ENCODE assay signal across 35 cellular contexts in genomic region chr11:5225480-5225871, GRCh38. TPM values are rescaled to one million over a fixed set of nuclear protein-coding genes. Genes with fewer than 3 reads are reported as not detected.
"Had no signal": no experiment of that assay in that cellular context is flagged by ENCODE, and none has a peak within 500 bp of the region (broad histone marks: within the 10 kb centered on the region; RNA-seq: fewer than 3 reads in every experiment).

No MANE protein-coding gene starts in this region.

- DNase-seq: dorsolateral prefrontal cortex; effector CD4-positive, alpha-beta T cell; foreskin keratinocyte; heart left ventricle; kidney; mesenchymal stem cell; mucosa of descending colon; naive B cell; right lobe of liver; stimulated activated CD4-positive, alpha-beta T cell treated with anti-CD3 and anti-CD28 coated beads, Interleukin-12 subunit alpha, Interleukin-12 subunit beta, amount 100 ng/mL, for 4 hours; stimulated activated CD4-positive, alpha-beta T cell treated with anti-CD3 and anti-CD28 coated beads, Interleukin-1b, Interleukin-23, amount 100 ng/mL, for 48 hours; stimulated activated CD4-positive, alpha-beta T cell treated with anti-CD3 and anti-CD28 coated beads, Interleukin-4, amount 100 ng/mL, for 1 hour; stimulated activated CD8-positive, alpha-beta memory T cell treated with anti-CD3 and anti-CD28 coated beads, Interleukin-4, amount 100 ng/mL, for 48 hours; stimulated activated naive CD4-positive, alpha-beta T cell treated with Interleukin-2 at 50 U/mL for 16 hours; stomach; thyroid gland; trophoblast cell had no signal

- H3K4me1 ChIP-seq: foreskin keratinocyte, gastroesophageal sphincter, heart left ventricle, parathyroid adenoma, right lobe of liver, stomach, thyroid gland, vagina had no signal

- H3K4me3 ChIP-seq: dorsolateral prefrontal cortex, gastroesophageal sphincter, heart left ventricle, hepatocyte, mucosa of descending colon, right lobe of liver, smooth muscle cell, stomach, thyroid gland, vagina had no signal

- H3K27ac ChIP-seq: dorsolateral prefrontal cortex, foreskin keratinocyte, gastroesophageal sphincter, heart left ventricle, hepatocyte, parathyroid adenoma, right lobe of liver, stomach, thyroid gland, vagina had no signal

- H3K36me3 ChIP-seq: gastroesophageal sphincter, heart left ventricle, right lobe of liver, stomach, thyroid gland, vagina had no signal

- H3K9me3 ChIP-seq: heart left ventricle, mucosa of descending colon, right lobe of liver, thyroid gland, vagina had no signal

- ATAC-seq: esophagus mucosa; foreskin keratinocyte; gastroesophageal sphincter; left lobe of liver; mucosa of descending colon; natural killer cell treated with Interleukin-12 subunit alpha and Interleukin-12 subunit beta and Interleukin-15 and Interleukin-18, amount 100 ng/mL, for 72 hours had no signal

- H3K27me3 ChIP-seq: foreskin keratinocyte, gastroesophageal sphincter, hepatocyte, right lobe of liver, stomach, thyroid gland, vagina had no signal

RNA-seq across cellular contexts. Expression of gene HBB, which starts 1.4 kb away (rescaled TPM):
- total RNA-seq: fibroblast of lung; foreskin keratinocyte; hepatocyte; lung microvascular endothelial cell; mesothelial cell of epicardium; natural killer cell treated with Interleukin-12 subunit alpha and Interleukin-12 subunit beta and Interleukin-15 and Interleukin-18, amount 100 ng/mL, for 72 hours; neural crest cell; osteoblast; progenitor cell of endocrine pancreas; smooth muscle cell had no signal

RNA-seq across cellular contexts. Expression of gene HBD, which starts 8.8 kb away (rescaled TPM):
- total RNA-seq: esophagus mucosa; foreskin keratinocyte; gastroesophageal sphincter; hepatocyte; lower leg skin; lung microvascular endothelial cell; mucosa of descending colon; natural killer cell treated with Interleukin-12 subunit alpha and Interleukin-12 subunit beta and Interleukin-15 and Interleukin-18, amount 100 ng/mL, for 72 hours; neural crest cell; osteoblast; progenitor cell of endocrine pancreas; smooth muscle cell; temporal lobe; vagina had no signal

RNA-seq across cellular contexts. Expression of gene HBG1, which starts 24.2 kb away (rescaled TPM):
- total RNA-seq: esophagus mucosa; fibroblast of lung; foreskin keratinocyte; gastroesophageal sphincter; heart left ventricle; hepatocyte; kidney; lower leg skin; lung microvascular endothelial cell; mesothelial cell of epicardium; mucosa of descending colon; natural killer cell treated with Interleukin-12 subunit alpha and Interleukin-12 subunit beta and Interleukin-15 and Interleukin-18, amount 100 ng/mL, for 72 hours; neural crest cell; osteoblast; progenitor cell of endocrine pancreas; right lobe of liver; smooth muscle cell; subcutaneous adipose tissue; thyroid gland; ureter; vagina had no signal

RNA-seq across cellular contexts. Expression of gene OR51V1, which starts 25.0 kb away (rescaled TPM):
- total RNA-seq: dorsolateral prefrontal cortex; esophagus mucosa; fibroblast of lung; foreskin keratinocyte; gastroesophageal sphincter; heart left ventricle; hepatocyte; kidney; left lobe of liver; lower leg skin; lung microvascular endothelial cell; mesothelial cell of epicardium; mucosa of descending colon; natural killer cell treated with Interleukin-12 subunit alpha and Interleukin-12 subunit beta and Interleukin-15 and Interleukin-18, amount 100 ng/mL, for 72 hours; neural crest cell; osteoblast; progenitor cell of endocrine pancreas; right lobe of liver; smooth muscle cell; stomach; subcutaneous adipose tissue; temporal lobe; thyroid gland; ureter; vagina had no signal

RNA-seq across cellular contexts. Expression of gene HBG2, which starts 29.1 kb away (rescaled TPM):
- total RNA-seq: esophagus mucosa; fibroblast of lung; foreskin keratinocyte; gastroesophageal sphincter; hepatocyte; kidney; lower leg skin; lung microvascular endothelial cell; mucosa of descending colon; natural killer cell treated with Interleukin-12 subunit alpha and Interleukin-12 subunit beta and Interleukin-15 and Interleukin-18, amount 100 ng/mL, for 72 hours; neural crest cell; osteoblast; progenitor cell of endocrine pancreas; right lobe of liver; smooth muscle cell; subcutaneous adipose tissue; thyroid gland; ureter; vagina had no signal
